ENCODE assay signal across 1 cellular context in the genomic region with DNA sequence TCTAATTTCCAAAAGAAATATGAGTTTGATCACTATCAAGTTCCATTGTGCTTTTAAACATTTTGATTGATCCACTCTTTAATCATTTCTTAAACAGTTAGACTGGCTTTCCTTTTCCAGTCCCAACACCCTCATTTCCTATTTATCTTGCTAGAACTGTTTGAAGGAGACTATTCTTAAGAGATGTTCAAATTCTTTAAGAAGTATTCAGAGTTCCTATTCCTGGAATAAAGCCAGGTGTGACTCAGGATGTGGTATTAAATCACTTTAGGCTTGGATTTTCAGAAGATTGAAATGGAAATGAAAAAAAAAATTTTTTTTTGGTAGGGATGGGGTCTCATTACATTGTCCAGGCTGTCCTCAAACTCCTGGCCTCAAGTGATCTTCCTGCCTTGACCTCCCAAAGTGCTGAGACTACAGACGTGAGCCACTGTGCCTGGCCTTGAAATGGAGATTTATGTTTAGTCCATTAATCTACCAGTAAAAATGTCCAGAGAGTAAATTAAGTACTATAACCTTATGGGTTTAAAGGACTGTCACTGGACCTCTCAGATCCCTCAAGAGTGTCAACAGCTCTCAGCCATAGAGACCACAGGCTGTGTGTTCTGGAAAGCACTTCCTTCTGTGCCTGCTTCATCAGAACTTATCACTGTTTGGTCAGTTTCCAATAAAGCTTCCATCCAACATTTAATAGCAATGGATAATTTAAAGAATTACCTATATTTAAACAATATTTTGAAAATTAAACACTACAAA.
TF ChIP-seq lines count a peak whose summit lies in the region.

No MANE protein-coding gene starts in this region.

TF ChIP-seq in HepG2, 621 proteins besides CTCF, POLR2A, EP300 and RAD21 (continued from another document):
- no peak for TF ChIP-seq RFX1 (IDR thresholded peaks at IDR 0.05)
- no peak for TF ChIP-seq ELF1 (CRISPR knock-in tag; IDR thresholded peaks at IDR 0.05)
- TF ChIP-seq, protein P1, sequence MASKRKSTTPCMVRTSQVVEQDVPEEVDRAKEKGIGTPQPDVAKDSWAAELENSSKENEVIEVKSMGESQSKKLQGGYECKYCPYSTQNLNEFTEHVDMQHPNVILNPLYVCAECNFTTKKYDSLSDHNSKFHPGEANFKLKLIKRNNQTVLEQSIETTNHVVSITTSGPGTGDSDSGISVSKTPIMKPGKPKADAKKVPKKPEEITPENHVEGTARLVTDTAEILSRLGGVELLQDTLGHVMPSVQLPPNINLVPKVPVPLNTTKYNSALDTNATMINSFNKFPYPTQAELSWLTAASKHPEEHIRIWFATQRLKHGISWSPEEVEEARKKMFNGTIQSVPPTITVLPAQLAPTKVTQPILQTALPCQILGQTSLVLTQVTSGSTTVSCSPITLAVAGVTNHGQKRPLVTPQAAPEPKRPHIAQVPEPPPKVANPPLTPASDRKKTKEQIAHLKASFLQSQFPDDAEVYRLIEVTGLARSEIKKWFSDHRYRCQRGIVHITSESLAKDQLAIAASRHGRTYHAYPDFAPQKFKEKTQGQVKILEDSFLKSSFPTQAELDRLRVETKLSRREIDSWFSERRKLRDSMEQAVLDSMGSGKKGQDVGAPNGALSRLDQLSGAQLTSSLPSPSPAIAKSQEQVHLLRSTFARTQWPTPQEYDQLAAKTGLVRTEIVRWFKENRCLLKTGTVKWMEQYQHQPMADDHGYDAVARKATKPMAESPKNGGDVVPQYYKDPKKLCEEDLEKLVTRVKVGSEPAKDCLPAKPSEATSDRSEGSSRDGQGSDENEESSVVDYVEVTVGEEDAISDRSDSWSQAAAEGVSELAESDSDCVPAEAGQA (IDR thresholded peaks at IDR 0.05; ENCODE audit: low read depth): no peak
- TF ChIP-seq, protein P1 (CRISPR knock-in tag; IDR thresholded peaks at IDR 0.05; ENCODE audit: borderline replicate concordance): no peak
- TF ChIP-seq HOXD1 (CRISPR knock-in tag; IDR thresholded peaks at IDR 0.05): no peak
- TF ChIP-seq NKX3-1 (CRISPR knock-in tag; IDR thresholded peaks at IDR 0.05): no peak
- TF ChIP-seq, protein P2, sequence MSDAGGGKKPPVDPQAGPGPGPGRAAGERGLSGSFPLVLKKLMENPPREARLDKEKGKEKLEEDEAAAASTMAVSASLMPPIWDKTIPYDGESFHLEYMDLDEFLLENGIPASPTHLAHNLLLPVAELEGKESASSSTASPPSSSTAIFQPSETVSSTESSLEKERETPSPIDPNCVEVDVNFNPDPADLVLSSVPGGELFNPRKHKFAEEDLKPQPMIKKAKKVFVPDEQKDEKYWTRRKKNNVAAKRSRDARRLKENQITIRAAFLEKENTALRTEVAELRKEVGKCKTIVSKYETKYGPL (CRISPR knock-in tag; IDR thresholded peaks at IDR 0.05): no peak
